Comparison of ENCODE assay signal across 20 cellular contexts in genomic region chr4:57270350-57270749, GRCh38.
A peak's percentile ranks its signal among the peaks of the same experiment; 100 is the strongest.
DNase-seq lines count a peak whose midpoint lies in the region; ATAC-seq and TF ChIP-seq lines count a peak whose summit lies in the region.
"Had no signal": no experiment of that assay in that cellular context is flagged by ENCODE, and none has a peak within 500 bp of the region (broad histone marks: within the 10 kb centered on the region; RNA-seq: fewer than 3 reads in every experiment).

No MANE protein-coding gene starts in this region.

- H3K27me3 ChIP-seq in left ventricle myocardium inferior (ENCODE audit: low read depth) (no peaks in the 10 kb centered on the region), psoas muscle (ENCODE audit: insufficient read depth in 3 of 3, low read length in 2 of 3) (no peaks in the 10 kb centered on the region), tibial artery (no peaks in the 10 kb centered on the region), ovary (no peaks in the 10 kb centered on the region)
- H3K27me3 ChIP-seq: BLaER1 had no signal

- H3K4me3 ChIP-seq in choroid plexus epithelial cell (ENCODE audit: low read depth, low read length), result no peak overlapping the region
- no peak overlapping the region for H3K4me3 ChIP-seq in left ventricle myocardium inferior
- H3K4me3 ChIP-seq in psoas muscle, result no peak overlapping the region
- no peak overlapping the region for H3K4me3 ChIP-seq in tibial artery
- no peak overlapping the region for H3K4me3 ChIP-seq in ovary
- H3K4me3 ChIP-seq: BLaER1, GM12878, skin epidermis had no signal

- H3K9me3 ChIP-seq in left ventricle myocardium inferior (replicated peaks), result peaks cover 3% of the 10 kb centered on the region
- no peaks in the 10 kb centered on the region for H3K9me3 ChIP-seq in psoas muscle
- no peaks in the 10 kb centered on the region for H3K9me3 ChIP-seq in tibial artery
- H3K9me3 ChIP-seq in ovary, result no peaks in the 10 kb centered on the region
- H3K9me3 ChIP-seq: BLaER1 had no signal

- no peak for TF ChIP-seq EP300 in ovary (IDR thresholded peaks at IDR 0.05)

- TF ChIP-seq CTCF in choroid plexus epithelial cell (conservative IDR thresholded peaks at IDR 0.05; ENCODE audit: low read depth, low read length) (no peak), left ventricle myocardium inferior (IDR thresholded peaks at IDR 0.05; ENCODE audit: borderline replicate concordance) (no peak), psoas muscle (IDR thresholded peaks at IDR 0.05) (no peak), tibial artery (IDR thresholded peaks at IDR 0.05) (no peak), ovary (IDR thresholded peaks at IDR 0.05) (no peak)

- ATAC-seq in psoas muscle, result peak in 3 of 4 donors; percentile 22 to 68 (median 66)
- ATAC-seq: activated CD8-positive, alpha-beta memory T cell treated with anti-CD3 and anti-CD28 coated beads, Interleukin-2, amount 10 ng/mL, durations not matched to agents 7 days and 5 days; activated naive CD8-positive, alpha-beta T cell treated with anti-CD3 and anti-CD28 coated beads, Interleukin-2, amount 50 U/mL, for 24 hours; GM12878; left colon; T-helper 17 cell had no signal

- H3K27ac ChIP-seq in left ventricle myocardium inferior (replicated peaks) (peak overlapping the region; percentile 60), psoas muscle (no peak overlapping the region), tibial artery (no peak overlapping the region), ovary (no peak overlapping the region)
- H3K27ac ChIP-seq: BLaER1, skin epidermis had no signal

- no peak for TF ChIP-seq POLR2A in ovary (IDR thresholded peaks at IDR 0.05)

- H3K36me3 ChIP-seq in left ventricle myocardium inferior, result no peaks in the 10 kb centered on the region
- no peaks in the 10 kb centered on the region for H3K36me3 ChIP-seq in psoas muscle (ENCODE audit: insufficient read depth in 1 of 2, low read depth in 1 of 2)
- H3K36me3 ChIP-seq in tibial artery, result no peaks in the 10 kb centered on the region
- no peaks in the 10 kb centered on the region for H3K36me3 ChIP-seq in ovary
- H3K36me3 ChIP-seq: BLaER1 had no signal

- WGBS in psoas muscle, 3 donors, result 8 to 13% (median 13%) methylated on average over 7 of the region's 7 CpGs
- 9 to 19% (median 12%) methylated on average over 7 of the region's 7 CpGs for WGBS in ovary, 3 donors

- intact Hi-C loops in left ventricle myocardium inferior (cut with micrococcal nuclease), result no loop called here
- intact Hi-C loops in psoas muscle (cut with DNase I), result no loop called here
- intact Hi-C loops in tibial artery (cut with DNase I; ENCODE audit: low total_unique reads), result no loop called here
- intact Hi-C loops in ovary (cut with DNase I), result no loop called here

- H3K4me1 ChIP-seq in left ventricle myocardium inferior (peaks cover 33% of the 10 kb centered on the region), psoas muscle (no peaks in the 10 kb centered on the region), tibial artery (peaks cover 0 to 4% (median 0%) of the 10 kb centered on the region in 4 donors), ovary (ENCODE audit: insufficient read depth) (no peaks in the 10 kb centered on the region)
- H3K4me1 ChIP-seq: BLaER1 had no signal

- DNase-seq in GM04503 (ENCODE audit: low read depth) (peak; percentile 11), choroid plexus epithelial cell (ENCODE audit: low read depth) (peak; percentile 2), left ventricle myocardium inferior (peak; percentile 72), psoas muscle (peak in 1 of 2 donors; percentile 44), tibial artery (no peak), ovary (no peak), Ammon's horn (ENCODE audit: low spot score) (no peak), NCI-H510A treated with DMSO at 0.1 percent for 48 hours (lab: John Stamatoyannopoulos, UW) (no peak)
- DNase-seq: activated CD4-positive, alpha-beta T cell treated with anti-CD3 and anti-CD28 coated beads for 1 hour; activated CD8-positive, alpha-beta memory T cell treated with anti-CD3 and anti-CD28 coated beads, Interleukin-2, amount 10 ng/mL, durations not matched to agents 7 days and 5 days; activated naive CD8-positive, alpha-beta T cell treated with anti-CD3 and anti-CD28 coated beads, Interleukin-2, amount 50 U/mL, for 24 hours; left colon; NCI-H1092; NCI-H2081; NCI-H524 treated with DMSO at 0.1 percent for 48 hours; stimulated activated CD4-positive, alpha-beta T cell treated with anti-CD3 and anti-CD28 coated beads, Interleukin-2, amount 100 ng/mL, for 48 hours; T-helper 17 cell had no signal

Comparison
In these comparisons a context has a peak if more than half of its experiments do, and no peak if none do; other contexts are left out.
1. DNase-seq: peak in GM04503 (single experiment), choroid plexus epithelial cell (single experiment) and left ventricle myocardium inferior (single experiment); none in tibial artery (0 of 2), ovary (0 of 5), Ammon's horn (single experiment) and NCI-H510A treated with DMSO at 0.1 percent for 48 hours (single experiment).